28 cellular contexts compared by ENCODE assay signal in genomic region chr15:57606048-57606447, GRCh38. TPM values are rescaled to one million over a fixed set of nuclear protein-coding genes. Genes with fewer than 3 reads are reported as not detected.
"Had no signal": no experiment of that assay in that cellular context is flagged by ENCODE, and none has a peak within 500 bp of the region (broad histone marks: within the 10 kb centered on the region; RNA-seq: fewer than 3 reads in every experiment).

No MANE protein-coding gene starts in this region.

- H3K4me1 ChIP-seq: neural progenitor cell, parathyroid adenoma, tibial artery, upper lobe of right lung, uterus had no signal

- H3K9me3 ChIP-seq: neutrophil, psoas muscle, stomach, suprapubic skin, thoracic aorta, tibial artery, upper lobe of right lung, uterus had no signal

- ATAC-seq: left lobe of liver; natural killer cell; psoas muscle; sciatic nerve; stimulated activated naive B cell treated with anti-CD40 and anti-IgM and Interleukin-4, amounts not matched to agents 10 μg/mL and 1 μg/mL and 100 μg/mL, for 72 hours; stimulated activated naive CD8-positive, alpha-beta T cell treated with anti-CD3 and anti-CD28 coated beads, Interleukin-15, Interleukin-2, amounts not matched to agents 100 U/mL and 50 U/mL, for 24 hours; upper lobe of right lung had no signal

- H3K36me3 ChIP-seq: neural progenitor cell, neutrophil, stomach, suprapubic skin, thoracic aorta, tibial artery, upper lobe of right lung, uterus had no signal

- H3K4me3 ChIP-seq: hepatocyte, lung, neural progenitor cell, psoas muscle, skin epidermis, stomach, suprapubic skin, thoracic aorta, tibial artery, upper lobe of right lung, uterus had no signal

- DNase-seq: islet precursor cell; mesendoderm; naive B cell; natural killer cell; nephron progenitor cell; occipital lobe; psoas muscle; stimulated activated CD4-positive, alpha-beta T cell treated with anti-CD3 and anti-CD28 coated beads, Interleukin-12 subunit alpha, Interleukin-12 subunit beta, amount 100 ng/mL, for 4 hours; stimulated activated CD4-positive, alpha-beta T cell treated with anti-CD3 and anti-CD28 coated beads, Interleukin-15, amount 100 ng/mL, for 24 hours; stimulated activated CD4-positive, alpha-beta T cell treated with anti-CD3 and anti-CD28 coated beads, Interleukin-2, amount 100 ng/mL, for 24 hours; stimulated activated CD4-positive, alpha-beta T cell treated with anti-CD3 and anti-CD28 coated beads, Interleukin-4, amount 100 ng/mL, for 1 hour; stimulated activated naive B cell treated with anti-CD40 and anti-IgM and Interleukin-4, amounts not matched to agents 10 μg/mL and 1 μg/mL and 100 μg/mL, for 72 hours; stimulated activated naive CD8-positive, alpha-beta T cell treated with anti-CD3 and anti-CD28 coated beads, Interleukin-15, Interleukin-2, amounts not matched to agents 100 U/mL and 50 U/mL, for 24 hours; stomach; tibial artery; trophoblast cell; upper lobe of right lung; uterus had no signal

- H3K27me3 ChIP-seq: hepatocyte, neural progenitor cell, neutrophil, stomach, suprapubic skin, tibial artery, upper lobe of right lung, uterus had no signal

- H3K9ac ChIP-seq: neural progenitor cell, parathyroid adenoma had no signal

- H3K27ac ChIP-seq: neural progenitor cell, neutrophil, parathyroid adenoma, psoas muscle, skin epidermis, suprapubic skin, thoracic aorta, tibial artery, upper lobe of right lung had no signal

RNA-seq across cellular contexts. Expression of gene MYZAP, which starts 14.3 kb away (rescaled TPM):
- total RNA-seq: natural killer cell had no signal
